ENCODE assay signal across 12 cellular contexts in genomic region chr9:93301911-93302525, GRCh38.
DNase-seq lines count a peak whose midpoint lies in the region; ATAC-seq and TF ChIP-seq lines count a peak whose summit lies in the region.
"Had no signal": no experiment of that assay in that cellular context is flagged by ENCODE, and none has a peak within 500 bp of the region (broad histone marks: within the 10 kb centered on the region; RNA-seq: fewer than 3 reads in every experiment).

No MANE protein-coding gene starts in this region.

- TF ChIP-seq CTCF in RWPE2 (IDR thresholded peaks at IDR 0.05; ENCODE audit: poor library complexity, severe bottlenecking) (no peak), lower lobe of right lung (IDR thresholded peaks at IDR 0.05) (no peak), uterus (IDR thresholded peaks at IDR 0.05) (no peak)

- ATAC-seq in Right ventricle myocardium inferior (no peak), RWPE2 (ENCODE audit: low read depth) (0 out of 3 replicates have a peak, but pooled peaks have one; percentile 5), lower lobe of right lung (no peak), HG02610 (IDR thresholded peaks at IDR 0.05; ENCODE audit: unreplicated experiment) (no peak)

- H3K4me1 ChIP-seq in RWPE2 (ENCODE audit: insufficient read depth, poor library complexity, severe bottlenecking): no peaks in the 10 kb centered on the region
- peaks cover 3% of the 10 kb centered on the region for H3K4me1 ChIP-seq in lower lobe of right lung
- no peaks in the 10 kb centered on the region for H3K4me1 ChIP-seq in uterus

- TF ChIP-seq POLR2A in uterus (IDR thresholded peaks at IDR 0.05): no peak

- intact Hi-C loops in cardiac septum (cut with DNase I) (loop anchor here (5.0 to 10.0 kb wide), 2 partner anchors 195 to 263 kb away; no protein-coding TSS in a partner anchor), Right ventricle myocardium inferior (cut with DNase I) (loop anchor here (10.0 kb wide), 1 partner anchor 263 kb away; no protein-coding TSS in a partner anchor), lower lobe of right lung (cut with DNase I) (no loop called here), uterus (cut with DNase I; ENCODE audit: low total_unique reads) (no loop called here)

- H3K27ac ChIP-seq in RWPE2 (ENCODE audit: poor library complexity, severe bottlenecking) (no peak overlapping the region), lower lobe of right lung (no peak overlapping the region), uterus (no peak overlapping the region)
- H3K27ac ChIP-seq: C4-2B, KMS-11 had no signal

- DNase-seq in cardiac septum (ENCODE audit: low spot score) (peak; percentile 70), Right ventricle myocardium inferior (ENCODE audit: missing footprints) (no peak), RWPE2 (ENCODE audit: low spot score) (no peak), lower lobe of right lung (peak; percentile 37), uterus (peak; percentile 8 to 10), OCI-M2 (lab: John Stamatoyannopoulos, UW; ENCODE audit: unreplicated experiment) (no peak), NCI-H1048 (lab: John Stamatoyannopoulos, UW) (no peak)
- DNase-seq: left ventricle myocardium inferior had no signal

- H3K9me3 ChIP-seq in RWPE2 (ENCODE audit: severe bottlenecking) (no peaks in the 10 kb centered on the region), lower lobe of right lung (no peaks in the 10 kb centered on the region), uterus (no peaks in the 10 kb centered on the region)
- H3K9me3 ChIP-seq: heart left ventricle, left ventricle myocardium inferior had no signal

- H3K27me3 ChIP-seq in RWPE2 (ENCODE audit: insufficient read depth, poor library complexity, severe bottlenecking): no peaks in the 10 kb centered on the region
- no peaks in the 10 kb centered on the region for H3K27me3 ChIP-seq in lower lobe of right lung (ENCODE audit: low read depth)
- no peaks in the 10 kb centered on the region for H3K27me3 ChIP-seq in uterus
- H3K27me3 ChIP-seq: heart left ventricle had no signal

- no peaks in the 10 kb centered on the region for H3K36me3 ChIP-seq in RWPE2 (ENCODE audit: low read depth)
- H3K36me3 ChIP-seq in lower lobe of right lung: no peaks in the 10 kb centered on the region
- no peaks in the 10 kb centered on the region for H3K36me3 ChIP-seq in uterus

- H3K4me3 ChIP-seq in RWPE2 (ENCODE audit: severe bottlenecking) (no peak overlapping the region), lower lobe of right lung (no peak overlapping the region), uterus (no peak overlapping the region)
- H3K4me3 ChIP-seq: heart left ventricle, left ventricle myocardium inferior had no signal

Comparison
In these comparisons a context has a peak if more than half of its experiments do, and no peak if none do; other contexts are left out.
1. DNase-seq: peak in cardiac septum (single experiment), lower lobe of right lung (single experiment) and uterus (2 of 2); none in Right ventricle myocardium inferior (single experiment), RWPE2 (single experiment), OCI-M2 (single experiment) and NCI-H1048 (single experiment).
2. intact Hi-C loops: an anchor here in cardiac septum (5.0 to 10.0 kb wide) and Right ventricle myocardium inferior (10.0 kb wide); none called in lower lobe of right lung and uterus.